22 cellular contexts compared by ENCODE assay signal in genomic region chr9:20186231-20186630, GRCh38.
DNase-seq lines count a peak whose midpoint lies in the region; ATAC-seq and TF ChIP-seq lines count a peak whose summit lies in the region.
"Had no signal": no experiment of that assay in that cellular context is flagged by ENCODE, and none has a peak within 500 bp of the region (broad histone marks: within the 10 kb centered on the region; RNA-seq: fewer than 3 reads in every experiment).

No MANE protein-coding gene starts in this region.

- H3K36me3 ChIP-seq in aorta (ENCODE audit: control insufficient read depth in 1 of 2, insufficient read depth in 2 of 2, low read length in 1 of 2), result no peaks in the 10 kb centered on the region
- H3K36me3 ChIP-seq in left ventricle myocardium inferior, result no peaks in the 10 kb centered on the region
- H3K36me3 ChIP-seq: BLaER1 treated with 17β-estradiol and CSF1 and Interleukin-3, amounts not matched to agents 10 nM and 100 nM had no signal

- H3K9me3 Mint-ChIP-seq in activated CD4-positive, alpha-beta T cell treated with anti-CD3 and anti-CD28 coated beads, Interleukin-2, amount 10 ng/mL, durations not matched to agents 24 days and 14 days, result peaks cover 25% of the 10 kb centered on the region

- peaks cover 2% of the 10 kb centered on the region for H3K4me1 Mint-ChIP-seq in activated CD4-positive, alpha-beta T cell treated with anti-CD3 and anti-CD28 coated beads, Interleukin-2, amount 10 ng/mL, durations not matched to agents 24 days and 14 days

- H3K27me3 ChIP-seq in aorta (ENCODE audit: control insufficient read depth in 1 of 2, insufficient read depth in 2 of 2, low read length in 1 of 2) (peaks cover 0 to 2% of the 10 kb centered on the region in 2 donors), left ventricle myocardium inferior (ENCODE audit: low read depth) (no peaks in the 10 kb centered on the region)
- H3K27me3 ChIP-seq: BLaER1 treated with 17β-estradiol and CSF1 and Interleukin-3, amounts not matched to agents 10 nM and 100 nM had no signal

- H3K4me3 ChIP-seq in aorta (ENCODE audit: low read length in 2 of 2) (no peak overlapping the region), left ventricle myocardium inferior (no peak overlapping the region)
- H3K4me3 ChIP-seq: A549; BLaER1 treated with 17β-estradiol and CSF1 and Interleukin-3, amounts not matched to agents 10 nM and 100 nM had no signal

- H3K9me3 ChIP-seq in aorta (ENCODE audit: control insufficient read depth, low read length), result no peaks in the 10 kb centered on the region
- H3K9me3 ChIP-seq in left ventricle myocardium inferior (replicated peaks), result peaks cover 17% of the 10 kb centered on the region
- H3K9me3 ChIP-seq: A549; BLaER1 treated with 17β-estradiol and CSF1 and Interleukin-3, amounts not matched to agents 10 nM and 100 nM had no signal

- H3K27ac Mint-ChIP-seq in activated CD4-positive, alpha-beta T cell treated with anti-CD3 and anti-CD28 coated beads, Interleukin-2, amount 10 ng/mL, durations not matched to agents 24 days and 14 days, result no peak overlapping the region
- H3K27ac Mint-ChIP-seq: B cell; CD4-positive, alpha-beta memory T cell; CD8-positive, alpha-beta memory T cell had no signal

- H3K4me3 Mint-ChIP-seq in activated CD4-positive, alpha-beta T cell treated with anti-CD3 and anti-CD28 coated beads, Interleukin-2, amount 10 ng/mL, durations not matched to agents 24 days and 14 days, result no peak overlapping the region
- H3K4me3 Mint-ChIP-seq: B cell; CD4-positive, alpha-beta memory T cell; CD8-positive, alpha-beta memory T cell had no signal

- H3K27me3 Mint-ChIP-seq in activated CD4-positive, alpha-beta T cell treated with anti-CD3 and anti-CD28 coated beads, Interleukin-2, amount 10 ng/mL, durations not matched to agents 24 days and 14 days, result no peaks in the 10 kb centered on the region
- H3K27me3 Mint-ChIP-seq: CD4-positive, alpha-beta memory T cell had no signal

- no peaks in the 10 kb centered on the region for H3K36me3 Mint-ChIP-seq in activated CD4-positive, alpha-beta T cell treated with anti-CD3 and anti-CD28 coated beads, Interleukin-2, amount 10 ng/mL, durations not matched to agents 24 days and 14 days (ENCODE audit: low read depth)
- H3K36me3 Mint-ChIP-seq: CD4-positive, alpha-beta memory T cell had no signal

- intact Hi-C loops in activated CD4-positive, alpha-beta T cell treated with anti-CD3 and anti-CD28 coated beads, Interleukin-2, amount 10 ng/mL, durations not matched to agents 24 days and 14 days (cut with micrococcal nuclease), result no loop called here
- intact Hi-C loops in aorta (cut with DNase I), result loop anchor here in 1 of 2 donors (10.0 kb wide), 1 partner anchor 59 kb away; no protein-coding TSS in a partner anchor
- intact Hi-C loops in left ventricle myocardium inferior (cut with micrococcal nuclease), result no loop called here

- no peaks in the 10 kb centered on the region for H3K4me1 ChIP-seq in aorta (ENCODE audit: control insufficient read depth in 1 of 2, insufficient read depth in 2 of 2, low read length in 2 of 2)
- H3K4me1 ChIP-seq in left ventricle myocardium inferior, result no peaks in the 10 kb centered on the region
- H3K4me1 ChIP-seq: A549 had no signal

- TF ChIP-seq CTCF in left ventricle myocardium inferior (IDR thresholded peaks at IDR 0.05; ENCODE audit: borderline replicate concordance), result no peak

- H3K27ac ChIP-seq in aorta (ENCODE audit: low read depth in 1 of 2, low read length in 2 of 2) (no peak overlapping the region), left ventricle myocardium inferior (replicated peaks) (no peak overlapping the region)
- H3K27ac ChIP-seq: 22Rv1; A549; BLaER1 treated with 17β-estradiol and CSF1 and Interleukin-3, amounts not matched to agents 10 nM and 100 nM; C4-2B had no signal

- 68 to 72% methylated on average over 3 of the region's 3 CpGs for WGBS in aorta, 2 donors

- ATAC-seq in aorta (ENCODE audit: low FRiP score) (peak; percentile 15), HG03135 (IDR thresholded peaks at IDR 0.05; ENCODE audit: unreplicated experiment) (no peak)
- ATAC-seq: A549 had no signal

- peak; percentile 25 for DNase-seq in activated CD4-positive, alpha-beta T cell treated with anti-CD3 and anti-CD28 coated beads, Interleukin-2, amount 10 ng/mL, durations not matched to agents 24 days and 14 days
- no peak for DNase-seq in activated CD4-positive, alpha-beta T cell treated with anti-CD3 and anti-CD28 coated beads for 4 hours
- DNase-seq in cerebellar cortex (ENCODE audit: low spot score) (peak; percentile 57), aorta (no peak), left ventricle myocardium inferior (no peak)
- DNase-seq: AML-193; CD4-positive, alpha-beta memory T cell; CD8-positive, alpha-beta memory T cell; COR-L47; DMS 273 treated with DMSO at 0.1 percent for 48 hours; DMS153; DMS53; DMS79; DND-41; EL; GF-D8 had no signal

Comparison
In these comparisons a context has a peak if more than half of its experiments do, and no peak if none do; other contexts are left out.
1. DNase-seq: peak in activated CD4-positive, alpha-beta T cell treated with anti-CD3 and anti-CD28 coated beads, Interleukin-2, amount 10 ng/mL, durations not matched to agents 24 days and 14 days (single experiment) and cerebellar cortex (single experiment); none in activated CD4-positive, alpha-beta T cell treated with anti-CD3 and anti-CD28 coated beads for 4 hours (0 of 2), aorta (0 of 2) and left ventricle myocardium inferior (single experiment).